ENCODE assay signal across 11 cellular contexts in the genomic region with DNA sequence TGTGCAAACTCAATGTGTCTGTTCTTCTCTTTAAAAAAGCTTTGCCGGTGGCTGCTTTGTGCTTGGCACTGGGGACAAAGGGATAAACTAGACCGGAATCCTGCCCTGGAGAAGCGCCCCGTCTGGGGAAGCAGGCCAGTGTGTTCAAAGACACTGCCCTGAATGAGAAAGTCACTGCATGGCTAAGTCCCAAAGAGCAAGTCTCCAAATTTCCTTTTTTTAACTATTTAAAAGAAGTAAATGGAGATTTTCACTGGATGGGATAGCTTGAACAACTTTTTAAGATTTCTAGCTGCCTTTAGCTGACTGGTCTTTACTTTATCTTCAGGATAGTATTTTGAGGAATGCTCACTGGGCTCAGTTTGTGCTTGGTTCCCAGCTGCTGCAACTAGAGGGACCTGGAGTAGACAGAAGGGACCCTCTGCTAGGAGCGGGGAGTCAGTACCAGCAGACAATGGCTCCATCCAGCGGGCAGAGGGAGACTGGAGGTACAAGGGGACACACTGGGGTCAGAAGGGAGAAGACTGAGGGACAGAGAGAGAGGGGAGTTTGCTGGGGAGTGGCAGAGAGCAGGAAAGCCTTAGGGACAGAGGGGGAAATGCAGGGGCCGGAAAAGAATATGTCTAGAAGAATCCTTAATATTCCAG. TPM values are rescaled to one million over a fixed set of nuclear protein-coding genes. Genes with fewer than 3 reads are reported as not detected.
A peak's percentile ranks its signal among the peaks of the same experiment; 100 is the strongest.
DNase-seq lines count a peak whose midpoint lies in the region; ATAC-seq, FAIRE-seq and TF ChIP-seq lines count a peak whose summit lies in the region.
"Had no signal": no experiment of that assay in that cellular context is flagged by ENCODE, and none has a peak within 500 bp of the region (broad histone marks: within the 10 kb centered on the region; RNA-seq: fewer than 3 reads in every experiment).

No MANE protein-coding gene starts in this region.

- H3K4me1 Mint-ChIP-seq in MCF 10A (ENCODE audit: insufficient read depth, unreplicated experiment), result peaks cover 5% of the 10 kb centered on the region

- H3K9me3 Mint-ChIP-seq in MCF 10A (ENCODE audit: unreplicated experiment), result no peaks in the 10 kb centered on the region

- H3K27ac Mint-ChIP-seq in MCF 10A (ENCODE audit: low read depth, unreplicated experiment), result no peak overlapping the region

- ATAC-seq in HepG2 (peak; percentile 96), HG03025 (IDR thresholded peaks at IDR 0.05; ENCODE audit: low FRiP score, unreplicated experiment) (no peak), GM18519 (IDR thresholded peaks at IDR 0.05; ENCODE audit: low FRiP score, unreplicated experiment) (no peak)

- H3K79me2 ChIP-seq in Karpas-422 (ENCODE audit: low read length), result no peaks in the 10 kb centered on the region
- no peaks in the 10 kb centered on the region for H3K79me2 ChIP-seq in HepG2 (ENCODE audit: insufficient read depth, low read length)

- H3K9me3 ChIP-seq in Karpas-422 (ENCODE audit: low read length) (no peaks in the 10 kb centered on the region), HepG2 (ENCODE audit: low read length) (no peaks in the 10 kb centered on the region)

- no peak for DNase-seq in AG09319 (ENCODE audit: extremely low read depth, low read depth)
- peak; percentile 53 for DNase-seq in Karpas-422
- DNase-seq in MCF 10A (ENCODE audit: unreplicated experiment), result peak; percentile 39
- DNase-seq in HepG2 (ENCODE audit: low spot score), result peak; percentile 45
- no peak for DNase-seq in NCI-H1105 (lab: John Stamatoyannopoulos, UW)
- no peak for DNase-seq in NCI-H2196 (lab: John Stamatoyannopoulos, UW; ENCODE audit: unreplicated experiment)
- DNase-seq: activated gamma-delta T cell, NCI-H1105 treated with DMSO at 0.1 percent for 48 hours, T-helper 2 cell had no signal

- H3K36me3 Mint-ChIP-seq in MCF 10A (ENCODE audit: insufficient read depth, unreplicated experiment), result no peaks in the 10 kb centered on the region

- no peak for FAIRE-seq in HepG2 (lab: Jason Lieb, UNC)

- intact Hi-C loops in MCF 10A (cut with micrococcal nuclease) (no loop called here), HepG2 (cut with micrococcal nuclease; ENCODE audit: unreplicated experiment) (loop anchor here (1.0 to 5.0 kb wide), 3 partner anchors 32 to 116 kb away; no protein-coding TSS in a partner anchor)

- WGBS in HepG2 (ENCODE audit: low lambda C conversion rate), result 28% methylated on average over 7 of the region's 7 CpGs

- POLR2A ChIA-PET in MCF 10A (lab: Yijun Ruan, JAX), result interaction anchor here (0.6 kb wide), 2 partner anchors 22 to 827 kb away, joined by 3 to 4 read pairs; a partner anchor contains a TSS
- POLR2A ChIA-PET in HepG2 (lab: Yijun Ruan, JAX), result no interaction called here

- in situ Hi-C loops in HepG2 (cut with HindIII; ENCODE audit: extremely low pct_ligation_motif_present, low pct_unique_long_range_greater_than_20kb), result loop anchor here (10.0 kb wide), 1 partner anchor 114 kb away; no protein-coding TSS in a partner anchor

- CTCF ChIA-PET in MCF 10A (lab: Yijun Ruan, JAX) (interaction anchor here (0.7 to 0.8 kb wide), 2 partner anchors 26 to 81 kb away, joined by 3 read pairs; no protein-coding TSS in a partner anchor), HepG2 (lab: Yijun Ruan, JAX; ENCODE audit: low intra/inter-chr PET ratio, low total read pairs) (interaction anchor here (1.3 to 1.6 kb wide), 3 partner anchors 40 to 117 kb away, joined by 4 to 9 read pairs (median 4); no protein-coding TSS in a partner anchor)

- no peak overlapping the region for H2AFZ ChIP-seq in Karpas-422 (ENCODE audit: low read length)
- no peak overlapping the region for H2AFZ ChIP-seq in HepG2 (ENCODE audit: low read length)

- no peak for TF ChIP-seq POLR2A in HepG2 (IDR thresholded peaks at IDR 0.05; ENCODE audit: insufficient read depth in 1 of 2, low read depth in 2 of 2, low read length in 2 of 2)

- BruUV-seq in MCF 10A (replicated peaks; lab: Mats Ljungman, UMichigan) (no TSS peak), HepG2 (replicated peaks; lab: Mats Ljungman, UMichigan) (no TSS peak)

- TF ChIP-seq RAD21 in HepG2 (CRISPR knock-in tag; IDR thresholded peaks at IDR 0.05), result peak; percentile 51

- no peaks in the 10 kb centered on the region for H3K27me3 ChIP-seq in Karpas-422 (ENCODE audit: low read length)
- peaks cover 2 to 39% of the 10 kb centered on the region in 2 experiments; a peak in 3 of 5 replicates for H3K27me3 ChIP-seq in HepG2 (ENCODE audit: control insufficient read depth in 1 of 2, insufficient read depth in 2 of 2, low read length in 2 of 2)

- TF ChIP-seq EP300 in HepG2 (IDR thresholded peaks at IDR 0.05; ENCODE audit: low read depth in 2 of 2, low read length in 2 of 2) (no peak), HepG2 (CRISPR knock-in tag; IDR thresholded peaks at IDR 0.05; ENCODE audit: borderline replicate concordance) (no peak)

- H3K4me3 ChIP-seq in Karpas-422 (ENCODE audit: low read length) (no peak overlapping the region), HepG2 (replicated peaks in 1 of 3; ENCODE audit: insufficient read depth in 1 of 3, low read depth in 2 of 3, low read length in 3 of 3) (no peak overlapping the region)

- no peaks in the 10 kb centered on the region for H4K20me1 ChIP-seq in Karpas-422 (ENCODE audit: insufficient read depth, low read depth, low read length)
- no peaks in the 10 kb centered on the region for H4K20me1 ChIP-seq in HepG2 (ENCODE audit: insufficient read depth, low read length)

- peaks cover 17% of the 10 kb centered on the region for H3K27me3 Mint-ChIP-seq in MCF 10A (ENCODE audit: insufficient read depth, unreplicated experiment)

- H3K9ac ChIP-seq in Karpas-422 (ENCODE audit: low read length) (no peak overlapping the region), HepG2 (ENCODE audit: insufficient read depth, low read depth, low read length) (no peak overlapping the region)

- no peak overlapping the region for H3K4me3 Mint-ChIP-seq in MCF 10A (ENCODE audit: unreplicated experiment)

- H3K4me1 ChIP-seq in Karpas-422 (ENCODE audit: low read length) (no peaks in the 10 kb centered on the region), HepG2 (ENCODE audit: insufficient read depth, low read length) (peaks cover 7% of the 10 kb centered on the region; the same call in 1 of the 2 replicates)

- no peak overlapping the region for H3K4me2 ChIP-seq in Karpas-422 (ENCODE audit: low read depth, low read length, poor library complexity, severe bottlenecking)
- no peak overlapping the region for H3K4me2 ChIP-seq in HepG2 (ENCODE audit: low read depth, low read length)

- H3K27ac ChIP-seq in Karpas-422 (ENCODE audit: low read length) (no peak overlapping the region), HepG2 (ENCODE audit: extremely low read length, insufficient read depth, low read length) (no peak overlapping the region)

- H3K9me2 ChIP-seq in Karpas-422 (replicated peaks; ENCODE audit: insufficient read depth, low read length), result no peaks in the 10 kb centered on the region

- no peaks in the 10 kb centered on the region for H3K36me3 ChIP-seq in Karpas-422 (ENCODE audit: insufficient read depth, low read length)
- no peaks in the 10 kb centered on the region for H3K36me3 ChIP-seq in HepG2 (replicated peaks in 1 of 2; ENCODE audit: control insufficient read depth in 1 of 2, insufficient read depth in 2 of 2, low read length in 2 of 2)

- TF ChIP-seq CTCF in AG09319 (IDR thresholded peaks at IDR 0.05; ENCODE audit: low read depth, low read length), result peak; percentile 29
- TF ChIP-seq CTCF in MCF 10A (IDR thresholded peaks at IDR 0.05; ENCODE audit: unreplicated experiment), result no peak
- peak; percentile 79 for TF ChIP-seq CTCF in HepG2 (CRISPR knock-in tag; IDR thresholded peaks at IDR 0.05)

RNA-seq across cellular contexts. Expression of a gene that starts 22.2 kb away (rescaled TPM):
- 2.9 and 10.7 TPM in 2 replicates for total RNA-seq in Karpas-422 (2014; rRNA removed; shearing (Covaris generic); ENCODE audit: low replicate concordance)
- total RNA-seq in MCF 10A (2022) (12.7 and 13.8 TPM in 2 replicates), HepG2 (2016; rRNA removed; fragmentation: Illumina TruSeq; extraction: Trizol) (8.4 and 9.8 TPM in 2 replicates)
- 3.3 and 3.8 TPM in 2 replicates for total RNA-seq in HepG2 (2016; cell fraction: cytosol; rRNA removed; fragmentation: Illumina TruSeq; extraction: Trizol; ENCODE audit: low read depth)
- total RNA-seq in HepG2 (2016; cell fraction: insoluble cytoplasmic fraction; rRNA removed; fragmentation: Illumina TruSeq; extraction: Trizol), result 9.1 and 9.4 TPM in 2 replicates
- 5.6 and 6.6 TPM in 2 replicates for total RNA-seq in HepG2 (2016; cell fraction: membrane; rRNA removed; fragmentation: Illumina TruSeq; extraction: Trizol)
- 8.7 and 11.8 TPM in 2 replicates for total RNA-seq in HepG2 (2016; cell fraction: nucleus; rRNA removed; fragmentation: Illumina TruSeq; extraction: Trizol)
- polyA plus RNA-seq in HepG2 (2011; rRNA removed), result 4.4 and 6.0 TPM in 2 replicates
- 2.6 TPM in 2 replicates for polyA plus RNA-seq in HepG2 (2011; cell fraction: cytosol; rRNA removed)
- polyA plus RNA-seq in HepG2 (2011; cell fraction: nucleus; rRNA removed), result 1.9 and 2.0 TPM in 2 replicates
- polyA plus RNA-seq in HepG2 (2012), result 2.1 and 3.9 TPM in 2 replicates
- 5.3 and 6.1 TPM in 2 replicates for polyA plus RNA-seq in HepG2 (2016; cell fraction: cytosol; fragmentation: Illumina TruSeq; extraction: Trizol; ENCODE audit: low read depth)
- 6.5 and 10.2 TPM in 2 replicates for polyA plus RNA-seq in HepG2 (2016; cell fraction: insoluble cytoplasmic fraction; fragmentation: Illumina TruSeq; extraction: Trizol; ENCODE audit: low read depth)
- 4.7 and 6.8 TPM in 2 replicates for polyA plus RNA-seq in HepG2 (2016; cell fraction: membrane; fragmentation: Illumina TruSeq; extraction: Trizol; ENCODE audit: low read depth)
- 13.1 and 14.2 TPM in 2 replicates for polyA plus RNA-seq in HepG2 (2016; cell fraction: nucleus; fragmentation: Illumina TruSeq; extraction: Trizol; ENCODE audit: insufficient read depth, low read depth)
- polyA minus RNA-seq in HepG2 (2011; rRNA and poly(A)+ RNA removed; ENCODE audit: low replicate concordance), result 5.0 and 23.4 TPM in 2 replicates
- polyA minus RNA-seq in HepG2 (2011; cell fraction: cytosol; rRNA and poly(A)+ RNA removed), result 4.7 and 6.3 TPM in 2 replicates
- polyA minus RNA-seq in HepG2 (2011; cell fraction: nucleus; rRNA and poly(A)+ RNA removed), result 6.8 and 8.0 TPM in 2 replicates

RNA-seq across cellular contexts. Expression of a gene that starts 55.4 kb away (rescaled TPM):
- not detected in 2 replicates for total RNA-seq in Karpas-422 (2014; rRNA removed; shearing (Covaris generic); ENCODE audit: low replicate concordance)
- total RNA-seq in MCF 10A (2022) (18.4 and 20.1 TPM in 2 replicates), HepG2 (2016; rRNA removed; fragmentation: Illumina TruSeq; extraction: Trizol) (11.9 and 21.4 TPM in 2 replicates)
- 7.5 TPM in 2 replicates for total RNA-seq in HepG2 (2016; cell fraction: cytosol; rRNA removed; fragmentation: Illumina TruSeq; extraction: Trizol; ENCODE audit: low read depth)
- total RNA-seq in HepG2 (2016; cell fraction: insoluble cytoplasmic fraction; rRNA removed; fragmentation: Illumina TruSeq; extraction: Trizol), result 10.8 and 20.0 TPM in 2 replicates
- 20.4 and 22.9 TPM in 2 replicates for total RNA-seq in HepG2 (2016; cell fraction: membrane; rRNA removed; fragmentation: Illumina TruSeq; extraction: Trizol)
- total RNA-seq in HepG2 (2016; cell fraction: nucleus; rRNA removed; fragmentation: Illumina TruSeq; extraction: Trizol), result 19.5 and 22.7 TPM in 2 replicates
- polyA plus RNA-seq in HepG2 (2011; rRNA removed), result 20.3 and 27.9 TPM in 2 replicates
- 17.7 and 23.1 TPM in 2 replicates for polyA plus RNA-seq in HepG2 (2011; cell fraction: cytosol; rRNA removed)
- polyA plus RNA-seq in HepG2 (2011; cell fraction: nucleus; rRNA removed), result 18.1 and 21.0 TPM in 2 replicates
- 12.6 and 19.6 TPM in 2 replicates for polyA plus RNA-seq in HepG2 (2012)
- 8.7 and 9.4 TPM in 2 replicates for polyA plus RNA-seq in HepG2 (2016; cell fraction: cytosol; fragmentation: Illumina TruSeq; extraction: Trizol; ENCODE audit: low read depth)
- polyA plus RNA-seq in HepG2 (2016; cell fraction: insoluble cytoplasmic fraction; fragmentation: Illumina TruSeq; extraction: Trizol; ENCODE audit: low read depth), result 14.2 and 18.9 TPM in 2 replicates
- polyA plus RNA-seq in HepG2 (2016; cell fraction: membrane; fragmentation: Illumina TruSeq; extraction: Trizol; ENCODE audit: low read depth), result 23.1 and 23.6 TPM in 2 replicates
- 30.1 and 34.2 TPM in 2 replicates for polyA plus RNA-seq in HepG2 (2016; cell fraction: nucleus; fragmentation: Illumina TruSeq; extraction: Trizol; ENCODE audit: insufficient read depth, low read depth)
- 66.3 and 74.4 TPM in 2 replicates for polyA minus RNA-seq in HepG2 (2011; rRNA and poly(A)+ RNA removed; ENCODE audit: low replicate concordance)
- 16.7 and 18.5 TPM in 2 replicates for polyA minus RNA-seq in HepG2 (2011; cell fraction: cytosol; rRNA and poly(A)+ RNA removed)
- polyA minus RNA-seq in HepG2 (2011; cell fraction: nucleus; rRNA and poly(A)+ RNA removed), result 11.3 and 15.5 TPM in 2 replicates

Comparison
In these comparisons a context has a peak if more than half of its experiments do, and no peak if none do; other contexts are left out.
1. DNase-seq: peak in Karpas-422 (single experiment), MCF 10A (single experiment) and HepG2 (single experiment); none in AG09319 (single experiment), NCI-H1105 (single experiment) and NCI-H2196 (single experiment).